In genomic region chr4:102606846-102607440, GRCh38 we compare ENCODE assay signal across 17 cellular contexts.
DNase-seq lines count a peak whose midpoint lies in the region; ATAC-seq and TF ChIP-seq lines count a peak whose summit lies in the region.
"Had no signal": no experiment of that assay in that cellular context is flagged by ENCODE, and none has a peak within 500 bp of the region (broad histone marks: within the 10 kb centered on the region; RNA-seq: fewer than 3 reads in every experiment).

No MANE protein-coding gene starts in this region.

- ATAC-seq in T-cell (replicated peaks in 1 of 4) (no peak), HG03175 (IDR thresholded peaks at IDR 0.05; ENCODE audit: unreplicated experiment) (no peak)
- no peak for ATAC-seq in stimulated activated effector memory CD8-positive, alpha-beta T cell treated with anti-CD3 and anti-CD28 coated beads, Interleukin-12 subunit alpha, Interleukin-12 subunit beta, amount 100 ng/mL, for 72 hours
- ATAC-seq: A549 had no signal

- POLR2A ChIA-PET in activated CD4-positive, alpha-beta memory T cell treated with anti-CD3 and anti-CD28 coated beads for 36 hours (lab: Charles Lee): no interaction called here
- POLR2A ChIA-PET in activated CD4-positive, alpha-beta memory T cell treated with anti-CD3 and anti-CD28 coated beads, Interleukin-2, amount 10 ng/mL, durations not matched to agents 7 days and 5 days (lab: Charles Lee): interaction anchor here (0.9 to 1.7 kb wide), 3 partner anchors 20 to 106 kb away, joined by 3 to 7 read pairs (median 6); partner anchors contain the start of gene NFKB1
- POLR2A ChIA-PET in T-cell (lab: Charles Lee): no interaction called here
- POLR2A ChIA-PET in GM10248 (lab: Yijun Ruan, JAX): no interaction called here

- CTCF ChIA-PET in activated CD4-positive, alpha-beta memory T cell treated with anti-CD3 and anti-CD28 coated beads for 36 hours (lab: Charles Lee): interaction anchor here (0.7 kb wide), 1 partner anchor 217 kb away, joined by 3 read pairs; no protein-coding TSS in a partner anchor
- CTCF ChIA-PET in activated CD4-positive, alpha-beta memory T cell treated with anti-CD3 and anti-CD28 coated beads, Interleukin-2, amount 10 ng/mL, durations not matched to agents 7 days and 5 days (lab: Charles Lee): interaction anchor here (1.0 kb wide), 1 partner anchor 493 kb away, joined by 3 read pairs; the partner anchor contains the start of gene BDH2
- CTCF ChIA-PET in T-cell (lab: Charles Lee): no interaction called here
- CTCF ChIA-PET in GM10248 (lab: Yijun Ruan, JAX): interaction anchor here (0.9 to 1.5 kb wide), 5 partner anchors 12 to 158 kb away, joined by 3 to 4 read pairs (median 3); no protein-coding TSS in a partner anchor

- TF ChIP-seq CTCF in GM10248 (IDR thresholded peaks at IDR 0.05; ENCODE audit: control extremely low read depth, extremely low read depth, low read depth, missing control alignments): no peak

- peak overlapping the region; percentile 64 for H3K27ac Mint-ChIP-seq in activated CD4-positive, alpha-beta memory T cell treated with anti-CD3 and anti-CD28 coated beads for 36 hours
- no peak overlapping the region for H3K27ac Mint-ChIP-seq in activated CD4-positive, alpha-beta memory T cell treated with anti-CD3 and anti-CD28 coated beads, Interleukin-2, amount 10 ng/mL, durations not matched to agents 7 days and 5 days
- peak overlapping the region; percentile 77 to 80 for H3K27ac Mint-ChIP-seq in T-cell
- H3K27ac Mint-ChIP-seq in stimulated activated effector memory CD8-positive, alpha-beta T cell treated with anti-CD3 and anti-CD28 coated beads, Interleukin-12 subunit alpha, Interleukin-12 subunit beta, amount 100 ng/mL, for 72 hours: peak overlapping the region; percentile 84
- H3K27ac Mint-ChIP-seq: activated B cell treated with CpG ODN at 0.5 μM for 24 hours had no signal

- intact Hi-C loops in activated CD4-positive, alpha-beta memory T cell treated with anti-CD3 and anti-CD28 coated beads for 36 hours (cut with micrococcal nuclease): no loop called here

- no peaks in the 10 kb centered on the region for H3K27me3 Mint-ChIP-seq in activated CD4-positive, alpha-beta memory T cell treated with anti-CD3 and anti-CD28 coated beads for 36 hours
- H3K27me3 Mint-ChIP-seq in activated CD4-positive, alpha-beta memory T cell treated with anti-CD3 and anti-CD28 coated beads, Interleukin-2, amount 10 ng/mL, durations not matched to agents 7 days and 5 days: no peaks in the 10 kb centered on the region
- H3K27me3 Mint-ChIP-seq in T-cell: no peaks in the 10 kb centered on the region
- H3K27me3 Mint-ChIP-seq: activated B cell treated with CpG ODN at 0.5 μM for 24 hours had no signal

- peaks cover 76% of the 10 kb centered on the region for H3K36me3 Mint-ChIP-seq in activated CD4-positive, alpha-beta memory T cell treated with anti-CD3 and anti-CD28 coated beads for 36 hours
- peaks cover 85% of the 10 kb centered on the region for H3K36me3 Mint-ChIP-seq in activated CD4-positive, alpha-beta memory T cell treated with anti-CD3 and anti-CD28 coated beads, Interleukin-2, amount 10 ng/mL, durations not matched to agents 7 days and 5 days (ENCODE audit: low read depth)
- peaks cover 82% of the 10 kb centered on the region for H3K36me3 Mint-ChIP-seq in T-cell
- peaks cover 98% of the 10 kb centered on the region for H3K36me3 Mint-ChIP-seq in stimulated activated effector memory CD8-positive, alpha-beta T cell treated with anti-CD3 and anti-CD28 coated beads, Interleukin-12 subunit alpha, Interleukin-12 subunit beta, amount 100 ng/mL, for 72 hours

- H3K4me3 Mint-ChIP-seq in activated CD4-positive, alpha-beta memory T cell treated with anti-CD3 and anti-CD28 coated beads for 36 hours: no peak overlapping the region
- no peak overlapping the region for H3K4me3 Mint-ChIP-seq in activated CD4-positive, alpha-beta memory T cell treated with anti-CD3 and anti-CD28 coated beads, Interleukin-2, amount 10 ng/mL, durations not matched to agents 7 days and 5 days
- no peak overlapping the region for H3K4me3 Mint-ChIP-seq in T-cell
- H3K4me3 Mint-ChIP-seq in stimulated activated effector memory CD8-positive, alpha-beta T cell treated with anti-CD3 and anti-CD28 coated beads, Interleukin-12 subunit alpha, Interleukin-12 subunit beta, amount 100 ng/mL, for 72 hours: no peak overlapping the region
- H3K4me3 Mint-ChIP-seq: activated B cell treated with CpG ODN at 0.5 μM for 24 hours had no signal

- H3K4me1 Mint-ChIP-seq in activated CD4-positive, alpha-beta memory T cell treated with anti-CD3 and anti-CD28 coated beads for 36 hours (ENCODE audit: low read depth): peaks cover 68% of the 10 kb centered on the region
- H3K4me1 Mint-ChIP-seq in activated CD4-positive, alpha-beta memory T cell treated with anti-CD3 and anti-CD28 coated beads, Interleukin-2, amount 10 ng/mL, durations not matched to agents 7 days and 5 days: peaks cover 80% of the 10 kb centered on the region
- peaks cover 47 to 74% (median 58%) of the 10 kb centered on the region in 3 donors for H3K4me1 Mint-ChIP-seq in T-cell
- peaks cover 51% of the 10 kb centered on the region for H3K4me1 Mint-ChIP-seq in stimulated activated effector memory CD8-positive, alpha-beta T cell treated with anti-CD3 and anti-CD28 coated beads, Interleukin-12 subunit alpha, Interleukin-12 subunit beta, amount 100 ng/mL, for 72 hours

- DNase-seq in activated CD4-positive, alpha-beta memory T cell treated with anti-CD3 and anti-CD28 coated beads for 36 hours: no peak
- DNase-seq in activated CD4-positive, alpha-beta memory T cell treated with anti-CD3 and anti-CD28 coated beads, Interleukin-2, amount 10 ng/mL, durations not matched to agents 7 days and 5 days: no peak
- DNase-seq in T-cell (no peak), foreskin melanocyte (peak; percentile 97), NCI-H774 (lab: John Stamatoyannopoulos, UW) (no peak), GM10248 (ENCODE audit: extremely low spot score) (no peak)
- DNase-seq in stimulated activated effector memory CD8-positive, alpha-beta T cell treated with anti-CD3 and anti-CD28 coated beads, Interleukin-12 subunit alpha, Interleukin-12 subunit beta, amount 100 ng/mL, for 72 hours (ENCODE audit: low spot score in 2 of 2): no peak
- DNase-seq: activated B cell treated with CpG ODN at 0.5 μM for 24 hours; activated CD8-positive, alpha-beta memory T cell treated with anti-CD3 and anti-CD28 coated beads, Interleukin-2, amount 50 U/mL, for 48 hours; GOT3; mesenchymal stem cell; NCI-H187 treated with DMSO at 0.1 percent for 48 hours; NCI-H526; PC-9; transverse colon had no signal

- no peaks in the 10 kb centered on the region for H3K9me3 Mint-ChIP-seq in activated CD4-positive, alpha-beta memory T cell treated with anti-CD3 and anti-CD28 coated beads for 36 hours
- H3K9me3 Mint-ChIP-seq in activated CD4-positive, alpha-beta memory T cell treated with anti-CD3 and anti-CD28 coated beads, Interleukin-2, amount 10 ng/mL, durations not matched to agents 7 days and 5 days: peaks cover 8% of the 10 kb centered on the region
- H3K9me3 Mint-ChIP-seq in T-cell: no peaks in the 10 kb centered on the region
- no peaks in the 10 kb centered on the region for H3K9me3 Mint-ChIP-seq in stimulated activated effector memory CD8-positive, alpha-beta T cell treated with anti-CD3 and anti-CD28 coated beads, Interleukin-12 subunit alpha, Interleukin-12 subunit beta, amount 100 ng/mL, for 72 hours
- H3K9me3 Mint-ChIP-seq: activated B cell treated with CpG ODN at 0.5 μM for 24 hours had no signal

Comparison
In these comparisons a context has a peak if more than half of its experiments do, and no peak if none do; other contexts are left out.
1. CTCF ChIA-PET loops: an anchor here in activated CD4-positive, alpha-beta memory T cell treated with anti-CD3 and anti-CD28 coated beads for 36 hours (0.7 kb wide), activated CD4-positive, alpha-beta memory T cell treated with anti-CD3 and anti-CD28 coated beads, Interleukin-2, amount 10 ng/mL, durations not matched to agents 7 days and 5 days (1.0 kb wide) and GM10248 (0.9 to 1.5 kb wide); none called in T-cell.